ENCODE assay signal across 1 cellular context in the genomic region with DNA sequence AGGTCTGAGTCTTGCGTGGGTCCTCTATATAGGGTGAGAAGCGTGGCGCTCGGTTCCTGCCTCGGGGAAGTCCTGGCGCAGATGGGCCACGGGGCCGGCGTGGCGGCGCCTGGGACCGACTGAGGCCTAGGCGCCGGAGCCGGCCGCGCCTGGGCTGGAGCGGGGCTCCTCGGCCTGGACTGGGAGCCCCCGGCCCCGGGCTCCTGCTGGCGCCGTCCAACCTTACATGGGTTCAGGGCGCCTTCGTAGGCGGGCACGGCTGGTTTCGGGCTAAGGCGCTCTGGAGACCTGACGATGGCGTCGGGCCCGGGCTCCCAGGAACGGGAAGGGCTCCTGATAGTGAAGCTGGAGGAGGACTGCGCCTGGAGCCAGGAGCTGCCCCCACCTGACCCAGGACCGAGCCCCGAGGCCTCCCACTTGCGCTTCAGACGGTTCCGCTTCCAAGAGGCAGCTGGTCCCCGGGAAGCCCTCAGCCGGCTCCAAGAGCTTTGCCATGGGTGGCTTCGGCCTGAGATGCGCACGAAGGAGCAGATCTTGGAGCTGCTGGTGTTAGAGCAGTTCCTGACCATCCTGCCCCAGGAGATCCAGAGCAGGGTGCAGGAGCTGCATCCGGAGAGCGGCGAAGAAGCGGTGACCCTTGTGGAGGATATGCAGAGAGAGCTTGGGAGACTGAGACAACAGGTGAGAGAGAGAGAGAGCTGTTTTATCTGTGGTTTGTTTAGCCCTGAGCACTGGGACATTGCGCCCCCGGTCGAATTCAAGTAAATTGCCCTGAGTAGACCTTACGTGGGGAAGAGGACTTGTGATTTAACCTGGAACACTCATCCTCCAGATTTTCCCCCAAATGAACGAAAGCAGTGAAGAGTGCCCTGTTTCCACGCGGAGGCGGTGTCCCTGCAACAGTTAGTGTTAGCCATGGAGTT.
TF ChIP-seq lines count a peak whose summit lies in the region.

No MANE protein-coding gene starts in this region.

TF ChIP-seq in IMR-90, 13 proteins besides CTCF, POLR2A, EP300 and RAD21:
- no peak for TF ChIP-seq MAZ (IDR thresholded peaks at IDR 0.05; ENCODE audit: borderline replicate concordance, low read depth, low read length)
- TF ChIP-seq, protein P1, sequence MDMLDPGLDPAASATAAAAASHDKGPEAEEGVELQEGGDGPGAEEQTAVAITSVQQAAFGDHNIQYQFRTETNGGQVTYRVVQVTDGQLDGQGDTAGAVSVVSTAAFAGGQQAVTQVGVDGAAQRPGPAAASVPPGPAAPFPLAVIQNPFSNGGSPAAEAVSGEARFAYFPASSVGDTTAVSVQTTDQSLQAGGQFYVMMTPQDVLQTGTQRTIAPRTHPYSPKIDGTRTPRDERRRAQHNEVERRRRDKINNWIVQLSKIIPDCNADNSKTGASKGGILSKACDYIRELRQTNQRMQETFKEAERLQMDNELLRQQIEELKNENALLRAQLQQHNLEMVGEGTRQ (IDR thresholded peaks at IDR 0.05; ENCODE audit: low read depth, low read length), result no peak
- no peak for TF ChIP-seq NFE2L2 (IDR thresholded peaks at IDR 0.05; ENCODE audit: low read depth, low read length)
- TF ChIP-seq CHD1 (IDR thresholded peaks at IDR 0.05; ENCODE audit: low read depth, low read length), result no peak
- TF ChIP-seq BHLHE40 (IDR thresholded peaks at IDR 0.05; ENCODE audit: low read depth, low read length), result no peak
- no peak for TF ChIP-seq FOS (IDR thresholded peaks at IDR 0.05; ENCODE audit: low read depth, low read length)
- TF ChIP-seq MAFK (IDR thresholded peaks at IDR 0.05; ENCODE audit: low read depth, low read length), result no peak
- TF ChIP-seq MXI1 (IDR thresholded peaks at IDR 0.05; ENCODE audit: borderline replicate concordance, low read depth, low read length), result no peak
- no peak for TF ChIP-seq RFX5 (IDR thresholded peaks at IDR 0.05; ENCODE audit: low read depth, low read length)
- TF ChIP-seq CEBPB (IDR thresholded peaks at IDR 0.05; ENCODE audit: low read depth, low read length), result no peak
- TF ChIP-seq RCOR1 (IDR thresholded peaks at IDR 0.05; ENCODE audit: insufficient replicate concordance, low read length), result no peak
- TF ChIP-seq, protein P2, sequence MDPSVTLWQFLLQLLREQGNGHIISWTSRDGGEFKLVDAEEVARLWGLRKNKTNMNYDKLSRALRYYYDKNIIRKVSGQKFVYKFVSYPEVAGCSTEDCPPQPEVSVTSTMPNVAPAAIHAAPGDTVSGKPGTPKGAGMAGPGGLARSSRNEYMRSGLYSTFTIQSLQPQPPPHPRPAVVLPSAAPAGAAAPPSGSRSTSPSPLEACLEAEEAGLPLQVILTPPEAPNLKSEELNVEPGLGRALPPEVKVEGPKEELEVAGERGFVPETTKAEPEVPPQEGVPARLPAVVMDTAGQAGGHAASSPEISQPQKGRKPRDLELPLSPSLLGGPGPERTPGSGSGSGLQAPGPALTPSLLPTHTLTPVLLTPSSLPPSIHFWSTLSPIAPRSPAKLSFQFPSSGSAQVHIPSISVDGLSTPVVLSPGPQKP (IDR thresholded peaks at IDR 0.05; ENCODE audit: borderline replicate concordance, low read depth, low read length), result no peak
